Comparison of ENCODE assay signal across 3 cellular contexts in the genomic region with DNA sequence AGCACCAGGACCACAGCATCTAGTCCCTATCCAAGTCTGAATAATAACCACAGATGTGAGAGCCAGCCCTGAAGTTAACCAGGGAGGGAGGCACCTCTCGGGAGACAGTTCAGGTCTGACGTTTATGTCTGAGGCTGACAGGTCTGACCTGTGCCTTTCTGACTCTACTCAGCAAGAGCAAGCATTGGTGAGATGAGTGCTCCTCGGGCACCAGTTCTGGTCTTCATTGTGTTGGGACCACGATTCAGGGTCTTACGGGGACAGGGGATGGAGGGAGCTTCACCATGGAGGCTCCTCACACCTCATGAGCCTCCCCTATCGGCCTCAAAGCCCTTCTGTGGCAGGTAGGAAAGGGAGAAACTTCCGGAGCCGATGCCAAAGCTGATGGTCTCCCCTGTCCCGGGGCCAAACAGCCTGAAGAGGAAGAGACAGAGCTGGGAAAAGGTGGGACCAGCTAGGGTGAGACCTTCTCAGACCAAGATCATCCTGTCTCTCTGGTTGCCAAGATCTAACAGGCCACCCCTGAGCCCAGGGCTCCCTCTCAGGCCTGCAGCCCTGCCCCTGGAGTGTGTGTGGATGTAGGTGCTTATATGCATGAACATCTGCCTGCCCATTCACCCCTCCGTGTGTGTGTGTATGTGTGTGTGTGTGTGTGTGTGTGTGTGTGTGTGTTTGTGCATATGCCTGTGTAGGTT.
TF ChIP-seq lines count a peak whose summit lies in the region.

No MANE protein-coding gene starts in this region.

TF ChIP-seq in HEK293, 187 proteins besides CTCF, POLR2A, EP300 and RAD21 (continued from another document):
- TF ChIP-seq ZSCAN4 (tag by site-specific recombination; IDR thresholded peaks at IDR 0.05) (peak; percentile 75), ZNF660 (tag by site-specific recombination; IDR thresholded peaks at IDR 0.05) (no peak)

TF ChIP-seq in HepG2, 621 proteins besides CTCF, POLR2A, EP300 and RAD21 (continues in another document):
- no peak for TF ChIP-seq FOXP4 (CRISPR knock-in tag; IDR thresholded peaks at IDR 0.05)
- no peak for TF ChIP-seq ATF5 (CRISPR knock-in tag; IDR thresholded peaks at IDR 0.05; ENCODE audit: low read depth)
- TF ChIP-seq ZBTB1 (CRISPR knock-in tag; IDR thresholded peaks at IDR 0.05; ENCODE audit: borderline replicate concordance) = no peak
- no peak for TF ChIP-seq TBX2 (CRISPR knock-in tag; IDR thresholded peaks at IDR 0.05; ENCODE audit: borderline replicate concordance)
- no peak for TF ChIP-seq ZNF788 (CRISPR knock-in tag; IDR thresholded peaks at IDR 0.05; ENCODE audit: borderline replicate concordance)
- TF ChIP-seq, protein P1, sequence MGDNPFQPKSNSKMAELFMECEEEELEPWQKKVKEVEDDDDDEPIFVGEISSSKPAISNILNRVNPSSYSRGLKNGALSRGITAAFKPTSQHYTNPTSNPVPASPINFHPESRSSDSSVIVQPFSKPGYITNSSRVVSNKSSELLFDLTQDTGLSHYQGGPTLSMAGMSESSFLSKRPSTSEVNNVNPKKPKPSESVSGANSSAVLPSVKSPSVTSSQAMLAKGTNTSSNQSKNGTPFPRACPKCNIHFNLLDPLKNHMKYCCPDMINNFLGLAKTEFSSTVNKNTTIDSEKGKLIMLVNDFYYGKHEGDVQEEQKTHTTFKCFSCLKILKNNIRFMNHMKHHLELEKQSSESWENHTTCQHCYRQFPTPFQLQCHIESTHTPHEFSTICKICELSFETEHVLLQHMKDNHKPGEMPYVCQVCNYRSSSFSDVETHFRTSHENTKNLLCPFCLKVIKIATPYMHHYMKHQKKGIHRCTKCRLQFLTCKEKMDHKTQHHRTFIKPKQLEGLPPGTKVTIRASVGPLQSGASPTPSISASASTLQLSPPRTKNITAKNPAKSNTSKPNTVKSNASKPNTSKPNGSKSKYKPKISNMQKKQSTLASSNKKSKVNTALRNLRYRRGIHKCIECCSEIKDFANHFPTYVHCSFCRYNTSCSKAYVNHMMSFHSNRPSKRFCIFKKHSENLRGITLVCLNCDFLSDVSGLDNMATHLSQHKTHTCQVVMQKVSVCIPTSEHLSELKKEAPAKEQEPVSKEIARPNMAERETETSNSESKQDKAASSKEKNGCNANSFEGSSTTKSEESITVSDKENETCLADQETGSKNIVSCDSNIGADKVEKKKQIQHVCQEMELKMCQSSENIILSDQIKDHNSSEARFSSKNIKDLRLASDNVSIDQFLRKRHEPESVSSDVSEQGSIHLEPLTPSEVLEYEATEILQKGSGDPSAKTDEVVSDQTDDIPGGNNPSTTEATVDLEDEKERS (CRISPR knock-in tag; IDR thresholded peaks at IDR 0.05) = no peak
- TF ChIP-seq, protein P2, sequence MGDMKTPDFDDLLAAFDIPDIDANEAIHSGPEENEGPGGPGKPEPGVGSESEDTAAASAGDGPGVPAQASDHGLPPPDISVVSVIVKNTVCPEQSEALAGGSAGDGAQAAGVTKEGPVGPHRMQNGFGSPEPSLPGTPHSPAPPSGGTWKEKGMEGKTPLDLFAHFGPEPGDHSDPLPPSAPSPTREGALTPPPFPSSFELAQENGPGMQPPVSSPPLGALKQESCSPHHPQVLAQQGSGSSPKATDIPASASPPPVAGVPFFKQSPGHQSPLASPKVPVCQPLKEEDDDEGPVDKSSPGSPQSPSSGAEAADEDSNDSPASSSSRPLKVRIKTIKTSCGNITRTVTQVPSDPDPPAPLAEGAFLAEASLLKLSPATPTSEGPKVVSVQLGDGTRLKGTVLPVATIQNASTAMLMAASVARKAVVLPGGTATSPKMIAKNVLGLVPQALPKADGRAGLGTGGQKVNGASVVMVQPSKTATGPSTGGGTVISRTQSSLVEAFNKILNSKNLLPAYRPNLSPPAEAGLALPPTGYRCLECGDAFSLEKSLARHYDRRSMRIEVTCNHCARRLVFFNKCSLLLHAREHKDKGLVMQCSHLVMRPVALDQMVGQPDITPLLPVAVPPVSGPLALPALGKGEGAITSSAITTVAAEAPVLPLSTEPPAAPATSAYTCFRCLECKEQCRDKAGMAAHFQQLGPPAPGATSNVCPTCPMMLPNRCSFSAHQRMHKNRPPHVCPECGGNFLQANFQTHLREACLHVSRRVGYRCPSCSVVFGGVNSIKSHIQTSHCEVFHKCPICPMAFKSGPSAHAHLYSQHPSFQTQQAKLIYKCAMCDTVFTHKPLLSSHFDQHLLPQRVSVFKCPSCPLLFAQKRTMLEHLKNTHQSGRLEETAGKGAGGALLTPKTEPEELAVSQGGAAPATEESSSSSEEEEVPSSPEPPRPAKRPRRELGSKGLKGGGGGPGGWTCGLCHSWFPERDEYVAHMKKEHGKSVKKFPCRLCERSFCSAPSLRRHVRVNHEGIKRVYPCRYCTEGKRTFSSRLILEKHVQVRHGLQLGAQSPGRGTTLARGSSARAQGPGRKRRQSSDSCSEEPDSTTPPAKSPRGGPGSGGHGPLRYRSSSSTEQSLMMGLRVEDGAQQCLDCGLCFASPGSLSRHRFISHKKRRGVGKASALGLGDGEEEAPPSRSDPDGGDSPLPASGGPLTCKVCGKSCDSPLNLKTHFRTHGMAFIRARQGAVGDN (CRISPR knock-in tag; IDR thresholded peaks at IDR 0.05) = peak; percentile 20; the same call in 1 of the 2 replicates

TF ChIP-seq in SK-N-SH treated with all-trans-retinoic acid at 6 μM for 48 hours, 23 proteins besides CTCF, POLR2A, EP300 and RAD21 (continued from another document):
- TF ChIP-seq POU6F1 (CRISPR knock-in tag; IDR thresholded peaks at IDR 0.05; ENCODE audit: borderline replicate concordance, low read depth) (no peak), ZC3H10 (CRISPR knock-in tag; IDR thresholded peaks at IDR 0.05) (no peak), TOX (CRISPR knock-in tag; IDR thresholded peaks at IDR 0.05; ENCODE audit: borderline replicate concordance) (no peak), ARNTL (CRISPR knock-in tag; IDR thresholded peaks at IDR 0.05; ENCODE audit: borderline replicate concordance, low read depth) (no peak), ZNF8 (CRISPR knock-in tag; IDR thresholded peaks at IDR 0.05) (no peak), ISL1 (CRISPR knock-in tag; IDR thresholded peaks at IDR 0.05) (no peak), TCF4 (CRISPR knock-in tag; IDR thresholded peaks at IDR 0.05; ENCODE audit: borderline replicate concordance) (no peak), ZNF565 (CRISPR knock-in tag; conservative IDR thresholded peaks at IDR 0.05; ENCODE audit: low read depth) (no peak), SNAI2 (CRISPR knock-in tag; IDR thresholded peaks at IDR 0.05) (no peak), GLIS3 (CRISPR knock-in tag; IDR thresholded peaks at IDR 0.05) (no peak), ZNF70 (CRISPR knock-in tag; IDR thresholded peaks at IDR 0.05) (no peak), BACH2 (CRISPR knock-in tag; IDR thresholded peaks at IDR 0.05; ENCODE audit: borderline replicate concordance) (no peak), ZFP30 (CRISPR knock-in tag; IDR thresholded peaks at IDR 0.05) (no peak), ESRRG (CRISPR knock-in tag; IDR thresholded peaks at IDR 0.05) (no peak), ZFP3 (CRISPR knock-in tag; IDR thresholded peaks at IDR 0.05) (no peak)
- TF ChIP-seq, protein P3, sequence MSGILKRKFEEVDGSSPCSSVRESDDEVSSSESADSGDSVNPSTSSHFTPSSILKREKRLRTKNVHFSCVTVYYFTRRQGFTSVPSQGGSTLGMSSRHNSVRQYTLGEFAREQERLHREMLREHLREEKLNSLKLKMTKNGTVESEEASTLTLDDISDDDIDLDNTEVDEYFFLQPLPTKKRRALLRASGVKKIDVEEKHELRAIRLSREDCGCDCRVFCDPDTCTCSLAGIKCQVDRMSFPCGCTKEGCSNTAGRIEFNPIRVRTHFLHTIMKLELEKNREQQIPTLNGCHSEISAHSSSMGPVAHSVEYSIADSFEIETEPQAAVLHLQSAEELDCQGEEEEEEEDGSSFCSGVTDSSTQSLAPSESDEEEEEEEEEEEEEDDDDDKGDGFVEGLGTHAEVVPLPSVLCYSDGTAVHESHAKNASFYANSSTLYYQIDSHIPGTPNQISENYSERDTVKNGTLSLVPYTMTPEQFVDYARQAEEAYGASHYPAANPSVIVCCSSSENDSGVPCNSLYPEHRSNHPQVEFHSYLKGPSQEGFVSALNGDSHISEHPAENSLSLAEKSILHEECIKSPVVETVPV (CRISPR knock-in tag; IDR thresholded peaks at IDR 0.05) = no peak
- TF ChIP-seq, protein P4, sequence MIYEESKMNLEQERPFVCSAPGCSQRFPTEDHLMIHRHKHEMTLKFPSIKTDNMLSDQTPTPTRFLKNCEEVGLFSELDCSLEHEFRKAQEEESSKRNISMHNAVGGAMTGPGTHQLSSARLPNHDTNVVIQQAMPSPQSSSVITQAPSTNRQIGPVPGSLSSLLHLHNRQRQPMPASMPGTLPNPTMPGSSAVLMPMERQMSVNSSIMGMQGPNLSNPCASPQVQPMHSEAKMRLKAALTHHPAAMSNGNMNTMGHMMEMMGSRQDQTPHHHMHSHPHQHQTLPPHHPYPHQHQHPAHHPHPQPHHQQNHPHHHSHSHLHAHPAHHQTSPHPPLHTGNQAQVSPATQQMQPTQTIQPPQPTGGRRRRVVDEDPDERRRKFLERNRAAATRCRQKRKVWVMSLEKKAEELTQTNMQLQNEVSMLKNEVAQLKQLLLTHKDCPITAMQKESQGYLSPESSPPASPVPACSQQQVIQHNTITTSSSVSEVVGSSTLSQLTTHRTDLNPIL (CRISPR knock-in tag; IDR thresholded peaks at IDR 0.05; ENCODE audit: low read depth) = no peak
